ENCODE assay signal across 13 cellular contexts in the genomic region with DNA sequence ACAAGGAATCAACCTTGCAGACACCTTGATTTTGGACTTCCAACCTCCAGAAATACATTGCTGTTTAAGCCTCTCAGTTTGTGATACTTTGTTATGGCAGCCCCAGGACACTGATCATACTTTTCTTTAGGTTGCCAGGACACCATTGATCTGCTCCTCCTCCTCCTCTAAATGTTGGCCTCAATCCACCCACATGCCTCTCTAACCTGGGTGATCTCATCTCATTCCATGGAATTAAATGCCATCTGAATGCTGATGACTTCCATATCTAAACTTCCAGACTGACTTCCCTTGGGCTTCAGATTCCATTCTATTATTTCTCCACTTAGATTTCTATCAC. TPM values are rescaled to one million over a fixed set of nuclear protein-coding genes. Genes with fewer than 3 reads are reported as not detected.
DNase-seq lines count a peak whose midpoint lies in the region; ATAC-seq and TF ChIP-seq lines count a peak whose summit lies in the region.
"Had no signal": no experiment of that assay in that cellular context is flagged by ENCODE, and none has a peak within 500 bp of the region (broad histone marks: within the 10 kb centered on the region; RNA-seq: fewer than 3 reads in every experiment).

No MANE protein-coding gene starts in this region.

- no peak overlapping the region for H3K9ac ChIP-seq in BLaER1

- H3K4me3 ChIP-seq in BLaER1 = no peak overlapping the region
- H3K4me3 ChIP-seq in epithelial cell of esophagus (ENCODE audit: low read length) = no peak overlapping the region
- H3K4me3 ChIP-seq in GM23338 = no peak overlapping the region
- H3K4me3 ChIP-seq: lower lobe of right lung had no signal

- H3K27me3 ChIP-seq in BLaER1 (no peaks in the 10 kb centered on the region), GM23338 (ENCODE audit: insufficient read depth) (no peaks in the 10 kb centered on the region)

- no peak for ATAC-seq in HG02885 (IDR thresholded peaks at IDR 0.05; ENCODE audit: poor library complexity, unreplicated experiment)
- ATAC-seq in GM23338 = no peak
- ATAC-seq: esophagus mucosa, lower lobe of right lung had no signal

- no peaks in the 10 kb centered on the region for H3K27me3 Mint-ChIP-seq in osteocyte (ENCODE audit: unreplicated experiment)
- H3K27me3 Mint-ChIP-seq in GM23338 (ENCODE audit: insufficient read depth, low read depth, poor library complexity) = peaks cover 3% of the 10 kb centered on the region
- H3K27me3 Mint-ChIP-seq: activated naive CD8-positive, alpha-beta T cell treated with anti-CD3 and anti-CD28 coated beads, Interleukin-2, amount 50 U/mL, for 24 hours; CD4-positive, alpha-beta T cell had no signal

- H3K36me3 Mint-ChIP-seq in osteocyte (ENCODE audit: unreplicated experiment) (peaks cover 4% of the 10 kb centered on the region), GM23338 (ENCODE audit: low read depth) (peaks cover 3% of the 10 kb centered on the region; the same call in 1 of the 3 replicates)

- H4K20me1 ChIP-seq in BLaER1 (no peaks in the 10 kb centered on the region), GM23338 (replicated peaks; ENCODE audit: insufficient read depth) (no peaks in the 10 kb centered on the region)

- peaks cover 30% of the 10 kb centered on the region for H3K4me1 ChIP-seq in BLaER1
- H3K4me1 ChIP-seq in GM23338 (ENCODE audit: insufficient read depth) = peaks cover 12% of the 10 kb centered on the region; the same call in 1 of the 2 replicates

- H3K4me2 ChIP-seq in BLaER1 (peak overlapping the region; percentile 49; the same call in 1 of the 2 replicates), GM23338 (no peak overlapping the region)

- no peak overlapping the region for H2AFZ ChIP-seq in GM23338

- DNase-seq in NCI-H2029 (lab: John Stamatoyannopoulos, UW) (peak; percentile 9), epithelial cell of esophagus (ENCODE audit: low read depth) (peak; percentile 59), osteocyte (ENCODE audit: extremely low spot score, unreplicated experiment) (no peak), NK-92 (lab: John Stamatoyannopoulos, UW; ENCODE audit: unreplicated experiment) (no peak), GM23338 (ENCODE audit: low spot score) (no peak), substantia nigra (lab: John Stamatoyannopoulos, UW) (no peak)
- DNase-seq: activated naive CD8-positive, alpha-beta T cell treated with anti-CD3 and anti-CD28 coated beads, Interleukin-2, amount 50 U/mL, for 24 hours; CD4-positive, alpha-beta T cell; lower lobe of right lung; MV-4-11 had no signal

- no peak for TF ChIP-seq CTCF in epithelial cell of esophagus (IDR thresholded peaks at IDR 0.05; ENCODE audit: insufficient read depth, low read depth, low read length, missing control alignments)
- TF ChIP-seq CTCF in osteocyte (IDR thresholded peaks at IDR 0.05) = no peak
- TF ChIP-seq CTCF in GM23338 (conservative IDR thresholded peaks at IDR 0.05; ENCODE audit: low read depth in 2 of 2) = no peak

- H3K4me3 Mint-ChIP-seq in osteocyte (ENCODE audit: unreplicated experiment) = no peak overlapping the region
- no peak overlapping the region for H3K4me3 Mint-ChIP-seq in GM23338
- H3K4me3 Mint-ChIP-seq: activated naive CD8-positive, alpha-beta T cell treated with anti-CD3 and anti-CD28 coated beads, Interleukin-2, amount 50 U/mL, for 24 hours; CD4-positive, alpha-beta T cell had no signal

- H3K4me1 Mint-ChIP-seq in osteocyte (ENCODE audit: unreplicated experiment) (peaks cover 49% of the 10 kb centered on the region), GM23338 (peaks cover 19% of the 10 kb centered on the region)

- no peaks in the 10 kb centered on the region for H3K9me2 ChIP-seq in GM23338 (ENCODE audit: insufficient read depth)

- H3K9me3 Mint-ChIP-seq in osteocyte (ENCODE audit: unreplicated experiment) = no peaks in the 10 kb centered on the region
- H3K9me3 Mint-ChIP-seq in GM23338 = no peaks in the 10 kb centered on the region
- H3K9me3 Mint-ChIP-seq: activated naive CD8-positive, alpha-beta T cell treated with anti-CD3 and anti-CD28 coated beads, Interleukin-2, amount 50 U/mL, for 24 hours; CD4-positive, alpha-beta T cell had no signal

- no peaks in the 10 kb centered on the region for H3K79me2 ChIP-seq in GM23338 (replicated peaks; ENCODE audit: insufficient read depth)

- peak overlapping the region; percentile 95 for H3K27ac Mint-ChIP-seq in osteocyte (ENCODE audit: unreplicated experiment)
- H3K27ac Mint-ChIP-seq in GM23338 = no peak overlapping the region
- H3K27ac Mint-ChIP-seq: CD4-positive, alpha-beta T cell had no signal

- no peaks in the 10 kb centered on the region for H3K9me3 ChIP-seq in BLaER1
- H3K9me3 ChIP-seq: lower lobe of right lung had no signal

- H3K36me3 ChIP-seq in BLaER1 = peaks cover 29% of the 10 kb centered on the region
- H3K36me3 ChIP-seq in GM23338 (ENCODE audit: insufficient read depth) = no peaks in the 10 kb centered on the region

- H3F3A ChIP-seq in GM23338 (replicated peaks; ENCODE audit: low read depth) = peaks cover 3% of the 10 kb centered on the region; the same call in 1 of the 2 replicates

- H3K27ac ChIP-seq in BLaER1 = no peak overlapping the region
- H3K27ac ChIP-seq in GM23338 (ENCODE audit: low read depth) = no peak overlapping the region
- H3K27ac ChIP-seq in substantia nigra (ENCODE audit: low read depth, low read length, poor library complexity, severe bottlenecking) = no peak overlapping the region

TF ChIP-seq in GM23338, 12 proteins besides CTCF, POLR2A, EP300 and RAD21 (continues in another document):
- no peak for TF ChIP-seq NANOG (IDR thresholded peaks at IDR 0.05; ENCODE audit: borderline replicate concordance)
- no peak for TF ChIP-seq STAT1 (IDR thresholded peaks at IDR 0.05; ENCODE audit: unreplicated experiment)
- TF ChIP-seq, protein P1, sequence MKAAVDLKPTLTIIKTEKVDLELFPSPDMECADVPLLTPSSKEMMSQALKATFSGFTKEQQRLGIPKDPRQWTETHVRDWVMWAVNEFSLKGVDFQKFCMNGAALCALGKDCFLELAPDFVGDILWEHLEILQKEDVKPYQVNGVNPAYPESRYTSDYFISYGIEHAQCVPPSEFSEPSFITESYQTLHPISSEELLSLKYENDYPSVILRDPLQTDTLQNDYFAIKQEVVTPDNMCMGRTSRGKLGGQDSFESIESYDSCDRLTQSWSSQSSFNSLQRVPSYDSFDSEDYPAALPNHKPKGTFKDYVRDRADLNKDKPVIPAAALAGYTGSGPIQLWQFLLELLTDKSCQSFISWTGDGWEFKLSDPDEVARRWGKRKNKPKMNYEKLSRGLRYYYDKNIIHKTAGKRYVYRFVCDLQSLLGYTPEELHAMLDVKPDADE (IDR thresholded peaks at IDR 0.05) = no peak
- no peak for TF ChIP-seq EZH2phosphoT487 (IDR thresholded peaks at IDR 0.05; ENCODE audit: unreplicated experiment)
- TF ChIP-seq, protein P2, sequence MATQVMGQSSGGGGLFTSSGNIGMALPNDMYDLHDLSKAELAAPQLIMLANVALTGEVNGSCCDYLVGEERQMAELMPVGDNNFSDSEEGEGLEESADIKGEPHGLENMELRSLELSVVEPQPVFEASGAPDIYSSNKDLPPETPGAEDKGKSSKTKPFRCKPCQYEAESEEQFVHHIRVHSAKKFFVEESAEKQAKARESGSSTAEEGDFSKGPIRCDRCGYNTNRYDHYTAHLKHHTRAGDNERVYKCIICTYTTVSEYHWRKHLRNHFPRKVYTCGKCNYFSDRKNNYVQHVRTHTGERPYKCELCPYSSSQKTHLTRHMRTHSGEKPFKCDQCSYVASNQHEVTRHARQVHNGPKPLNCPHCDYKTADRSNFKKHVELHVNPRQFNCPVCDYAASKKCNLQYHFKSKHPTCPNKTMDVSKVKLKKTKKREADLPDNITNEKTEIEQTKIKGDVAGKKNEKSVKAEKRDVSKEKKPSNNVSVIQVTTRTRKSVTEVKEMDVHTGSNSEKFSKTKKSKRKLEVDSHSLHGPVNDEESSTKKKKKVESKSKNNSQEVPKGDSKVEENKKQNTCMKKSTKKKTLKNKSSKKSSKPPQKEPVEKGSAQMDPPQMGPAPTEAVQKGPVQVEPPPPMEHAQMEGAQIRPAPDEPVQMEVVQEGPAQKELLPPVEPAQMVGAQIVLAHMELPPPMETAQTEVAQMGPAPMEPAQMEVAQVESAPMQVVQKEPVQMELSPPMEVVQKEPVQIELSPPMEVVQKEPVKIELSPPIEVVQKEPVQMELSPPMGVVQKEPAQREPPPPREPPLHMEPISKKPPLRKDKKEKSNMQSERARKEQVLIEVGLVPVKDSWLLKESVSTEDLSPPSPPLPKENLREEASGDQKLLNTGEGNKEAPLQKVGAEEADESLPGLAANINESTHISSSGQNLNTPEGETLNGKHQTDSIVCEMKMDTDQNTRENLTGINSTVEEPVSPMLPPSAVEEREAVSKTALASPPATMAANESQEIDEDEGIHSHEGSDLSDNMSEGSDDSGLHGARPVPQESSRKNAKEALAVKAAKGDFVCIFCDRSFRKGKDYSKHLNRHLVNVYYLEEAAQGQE (IDR thresholded peaks at IDR 0.05; ENCODE audit: unreplicated experiment) = no peak
- TF ChIP-seq JUNB (IDR thresholded peaks at IDR 0.05; ENCODE audit: unreplicated experiment) = no peak
- no peak for TF ChIP-seq ZNF331 (CRISPR knock-in tag; IDR thresholded peaks at IDR 0.05; ENCODE audit: low read depth)
- no peak for TF ChIP-seq POLR2AphosphoS5 (IDR thresholded peaks at IDR 0.05; ENCODE audit: low read depth)
- TF ChIP-seq CREB1 (CRISPR knock-in tag; IDR thresholded peaks at IDR 0.05; ENCODE audit: low read depth) = no peak
- TF ChIP-seq ZNF114 (CRISPR knock-in tag; IDR thresholded peaks at IDR 0.05) = no peak

RNA-seq across cellular contexts. Expression of a gene that starts 7.4 kb away (rescaled TPM):
- total RNA-seq in osteocyte = 46.1 and 47.4 TPM in 2 replicates
- total RNA-seq in GM23338 (2014; rRNA removed; shearing (Covaris generic)) = 58.4 and 64.3 TPM in 2 replicates
- 16.3 and 17.3 TPM in 2 replicates for polyA plus RNA-seq in GM23338 (2016; fragmentation: Nextera tagmentation; extraction: Ambion mirVana)

RNA-seq across cellular contexts. Expression of a gene that starts 59.3 kb away (rescaled TPM):
- 0.24 and 0.26 TPM in 2 replicates for total RNA-seq in osteocyte
- 4.3 and 6.2 TPM in 2 replicates for total RNA-seq in GM23338 (2014; rRNA removed; shearing (Covaris generic))
- polyA plus RNA-seq in GM23338 (2016; fragmentation: Nextera tagmentation; extraction: Ambion mirVana) = 2.5 and 2.8 TPM in 2 replicates

Comparison
In these comparisons a context has a peak if more than half of its experiments do, and no peak if none do; other contexts are left out.
1. DNase-seq: peak in NCI-H2029 (single experiment) and epithelial cell of esophagus (single experiment); none in osteocyte (single experiment), NK-92 (single experiment), GM23338 (single experiment) and substantia nigra (0 of 49).